9 cellular contexts compared by ENCODE assay signal in the genomic region with DNA sequence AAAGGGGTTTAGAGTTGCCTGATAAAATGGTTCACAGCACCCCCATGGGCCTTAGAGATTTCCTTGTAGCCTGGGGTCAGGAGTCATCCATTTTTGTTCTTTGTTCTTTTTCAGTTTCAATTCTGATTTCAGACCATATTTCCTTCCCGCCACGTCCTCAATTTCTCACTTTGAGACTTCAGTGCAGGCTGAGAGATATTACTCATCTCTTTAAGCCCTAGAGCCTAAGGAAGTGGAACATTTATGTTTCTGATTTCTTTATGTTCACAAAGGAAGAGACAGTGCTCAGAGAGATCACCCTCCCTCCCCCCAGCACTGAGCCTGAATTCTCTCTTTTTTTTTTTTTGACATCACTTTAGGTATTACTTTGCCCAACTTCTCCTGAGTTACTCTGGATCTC. TPM values are rescaled to one million over a fixed set of nuclear protein-coding genes. Genes with fewer than 3 reads are reported as not detected.
DNase-seq lines count a peak whose midpoint lies in the region; ATAC-seq and TF ChIP-seq lines count a peak whose summit lies in the region.
"Had no signal": no experiment of that assay in that cellular context is flagged by ENCODE, and none has a peak within 500 bp of the region (broad histone marks: within the 10 kb centered on the region; RNA-seq: fewer than 3 reads in every experiment).

No MANE protein-coding gene starts in this region.

- no peak overlapping the region for H3K4me2 ChIP-seq in neural progenitor cell
- no peak overlapping the region for H3K4me2 ChIP-seq in mammary epithelial cell (ENCODE audit: insufficient read depth, low read depth, low read length)

- H3K36me3 Mint-ChIP-seq in IgD-negative memory B cell: peaks cover 6% of the 10 kb centered on the region
- H3K36me3 Mint-ChIP-seq in effector memory CD8-positive, alpha-beta T cell (ENCODE audit: insufficient read depth): peaks cover 56% of the 10 kb centered on the region
- peaks cover 16% of the 10 kb centered on the region for H3K36me3 Mint-ChIP-seq in neural progenitor cell

- H3K27ac ChIP-seq in neural progenitor cell (no peak overlapping the region), mammary epithelial cell (ENCODE audit: insufficient read depth, low read depth, low read length) (no peak overlapping the region), adrenal gland (no peak overlapping the region)

- H3K27me3 Mint-ChIP-seq in IgD-negative memory B cell: peaks cover 2% of the 10 kb centered on the region
- no peaks in the 10 kb centered on the region for H3K27me3 Mint-ChIP-seq in effector memory CD8-positive, alpha-beta T cell
- H3K27me3 Mint-ChIP-seq in neural progenitor cell (ENCODE audit: insufficient read depth, low read depth): peaks cover 2% of the 10 kb centered on the region

- H3F3A ChIP-seq in neural progenitor cell (ENCODE audit: low read depth): no peaks in the 10 kb centered on the region

- H3K9me3 ChIP-seq in neural progenitor cell (ENCODE audit: low read depth): no peaks in the 10 kb centered on the region
- H3K9me3 ChIP-seq in mammary epithelial cell (replicated peaks; ENCODE audit: insufficient read depth, low read length): no peaks in the 10 kb centered on the region
- H3K9me3 ChIP-seq in adrenal gland (replicated peaks in 1 of 3): no peaks in the 10 kb centered on the region

- no peak overlapping the region for H2AFZ ChIP-seq in neural progenitor cell (replicated peaks)
- no peak overlapping the region for H2AFZ ChIP-seq in mammary epithelial cell (ENCODE audit: low read depth, low read length)

- H3K79me2 ChIP-seq in neural progenitor cell (ENCODE audit: low read depth) (no peaks in the 10 kb centered on the region), mammary epithelial cell (ENCODE audit: insufficient read depth, low read length) (peaks cover 90% of the 10 kb centered on the region)

- peak; percentile 73 for ATAC-seq in GM21381 (IDR thresholded peaks at IDR 0.05; ENCODE audit: unreplicated experiment)
- ATAC-seq in effector memory CD8-positive, alpha-beta T cell (replicated peaks): peak; percentile 71
- ATAC-seq: HCT116 had no signal

- CTCF ChIA-PET in mammary epithelial cell (lab: Charles Lee; ENCODE audit: low non-redundant PET): no interaction called here

- H4K20me1 ChIP-seq in neural progenitor cell (ENCODE audit: low read depth) (no peaks in the 10 kb centered on the region), mammary epithelial cell (ENCODE audit: insufficient read depth, low read length) (no peaks in the 10 kb centered on the region)

- H3K27me3 ChIP-seq in neural progenitor cell (no peaks in the 10 kb centered on the region), mammary epithelial cell (ENCODE audit: insufficient read depth, low read length) (no peaks in the 10 kb centered on the region), adrenal gland (no peaks in the 10 kb centered on the region)

- H3K4me3 ChIP-seq in neural progenitor cell (no peak overlapping the region), mammary epithelial cell (replicated peaks in 1 of 3; ENCODE audit: insufficient read depth in 1 of 3, low read depth in 2 of 3, low read length in 3 of 3) (no peak overlapping the region), adrenal gland (no peak overlapping the region)

- H3K36me3 ChIP-seq in neural progenitor cell (no peaks in the 10 kb centered on the region), mammary epithelial cell (ENCODE audit: insufficient read depth, low read length) (peaks cover 7% of the 10 kb centered on the region), adrenal gland (replicated peaks in 1 of 2) (no peaks in the 10 kb centered on the region)

- H3K4me3 Mint-ChIP-seq in IgD-negative memory B cell: peak overlapping the region; percentile 21 to 63 (median 44)
- peak overlapping the region; percentile 67 to 72 for H3K4me3 Mint-ChIP-seq in effector memory CD8-positive, alpha-beta T cell
- no peak overlapping the region for H3K4me3 Mint-ChIP-seq in neural progenitor cell

- H3K27ac Mint-ChIP-seq in IgD-negative memory B cell (peak overlapping the region; percentile 49 to 89 (median 84)), neural progenitor cell (no peak overlapping the region)
- H3K27ac Mint-ChIP-seq in effector memory CD8-positive, alpha-beta T cell: peak overlapping the region; percentile 95 to 96

- TF ChIP-seq CTCF in neural progenitor cell (IDR thresholded peaks at IDR 0.05) (no peak), mammary epithelial cell (conservative IDR thresholded peaks at IDR 0.05 in 1 of 2, IDR thresholded peaks at IDR 0.05 in 1 of 2; ENCODE audit: extremely low read depth in 1 of 2, insufficient read depth in 1 of 2, low read depth in 1 of 2, low read length in 2 of 2) (no peak), adrenal gland (IDR thresholded peaks at IDR 0.05) (no peak)

- H3K9me3 Mint-ChIP-seq in IgD-negative memory B cell: peaks cover 1 to 7% (median 4%) of the 10 kb centered on the region in 3 donors
- no peaks in the 10 kb centered on the region for H3K9me3 Mint-ChIP-seq in effector memory CD8-positive, alpha-beta T cell
- peaks cover 4% of the 10 kb centered on the region for H3K9me3 Mint-ChIP-seq in neural progenitor cell

- BruUV-seq in mammary epithelial cell (replicated peaks; lab: Mats Ljungman, UMichigan): no TSS peak

- in situ Hi-C loops in KBM-7 (cut with MboI; ENCODE audit: low pct_unique_long_range_greater_than_20kb, low sequenced_read_pairs): no loop called here
- in situ Hi-C loops in mammary epithelial cell (cut with MboI; ENCODE audit: low sequenced_read_pairs in 2 of 2): no loop called here

- DNase-seq in EL (peak; percentile 45), KBM-7 (no peak), neural progenitor cell (ENCODE audit: low spot score) (no peak), mammary epithelial cell (no peak), adrenal gland (no peak)
- peak in 2 of 3 experiments; percentile 5 to 8 for DNase-seq in effector memory CD8-positive, alpha-beta T cell

- WGBS in mammary epithelial cell (ENCODE audit: low coverage, missing lambda C conversion rate): 63% methylated on average over 2 of the region's 2 CpGs
- 51 to 64% (median 56%) methylated on average over 2 of the region's 2 CpGs for WGBS in adrenal gland, 4 donors

- H3K4me1 ChIP-seq in neural progenitor cell (no peaks in the 10 kb centered on the region), mammary epithelial cell (ENCODE audit: insufficient read depth, low read length) (no peaks in the 10 kb centered on the region), adrenal gland (replicated peaks in 1 of 2) (peaks cover 0 to 15% of the 10 kb centered on the region in 2 donors)

- intact Hi-C loops in mammary epithelial cell (cut with micrococcal nuclease): no loop called here
- intact Hi-C loops in adrenal gland (cut with DNase I): no loop called here

- H3K4me1 Mint-ChIP-seq in IgD-negative memory B cell: peaks cover 45 to 73% (median 50%) of the 10 kb centered on the region in 3 donors
- H3K4me1 Mint-ChIP-seq in effector memory CD8-positive, alpha-beta T cell (ENCODE audit: low read depth in 2 of 2): peaks cover 58 to 65% of the 10 kb centered on the region in 2 donors
- no peaks in the 10 kb centered on the region for H3K4me1 Mint-ChIP-seq in neural progenitor cell

- TF ChIP-seq POLR2A in adrenal gland (IDR thresholded peaks at IDR 0.05): no peak

- no peak overlapping the region for H3K9ac ChIP-seq in neural progenitor cell
- H3K9ac ChIP-seq in mammary epithelial cell (ENCODE audit: insufficient read depth, low read length): no peak overlapping the region

- dilution Hi-C loops in mammary epithelial cell (cut with HindIII; ENCODE audit: low sequenced_read_pairs): no loop called here

RNA-seq across cellular contexts. Expression of gene MSN, which starts 56.3 kb away (rescaled TPM):
- polyA plus RNA-seq in IgD-negative memory B cell (498 TPM), mammary epithelial cell (374 TPM), adrenal gland (100 to 1,000 TPM in 2 of 3 donors, 10 to 100 TPM in 1; 81.7 to 197 (median 119) TPM)
- total RNA-seq in neural progenitor cell (ENCODE audit: low replicate concordance) (97.4 and 131 TPM in 2 replicates), mammary epithelial cell (100 to 1,000 TPM; 261 to 317 TPM), adrenal gland (100 to 1,000 TPM; 119 to 244 (median 193) TPM)
- polyA minus RNA-seq in mammary epithelial cell: 640 TPM

Comparison
In these comparisons a context has a peak if more than half of its experiments do, and no peak if none do; other contexts are left out.
1. DNase-seq: peak in EL (single experiment) and effector memory CD8-positive, alpha-beta T cell (2 of 3); none in KBM-7 (single experiment), neural progenitor cell (single experiment), mammary epithelial cell (single experiment) and adrenal gland (0 of 7).